1 cellular context compared by ENCODE assay signal in genomic region chr7:898855-899681, GRCh38.
A peak's percentile ranks its signal among the peaks of the same experiment; 100 is the strongest.
TF ChIP-seq lines count a peak whose summit lies in the region.

No MANE protein-coding gene starts in this region.

TF ChIP-seq in H1, 55 proteins besides CTCF, POLR2A, EP300 and RAD21:
- no peak for TF ChIP-seq TEAD4 (IDR thresholded peaks at IDR 0.05; ENCODE audit: low read depth, low read length)
- TF ChIP-seq, protein P1, sequence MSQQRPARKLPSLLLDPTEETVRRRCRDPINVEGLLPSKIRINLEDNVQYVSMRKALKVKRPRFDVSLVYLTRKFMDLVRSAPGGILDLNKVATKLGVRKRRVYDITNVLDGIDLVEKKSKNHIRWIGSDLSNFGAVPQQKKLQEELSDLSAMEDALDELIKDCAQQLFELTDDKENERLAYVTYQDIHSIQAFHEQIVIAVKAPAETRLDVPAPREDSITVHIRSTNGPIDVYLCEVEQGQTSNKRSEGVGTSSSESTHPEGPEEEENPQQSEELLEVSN (IDR thresholded peaks at IDR 0.05), result 0 out of 2 replicates have a peak, but pooled peaks have one; percentile 15
